ENCODE assay signal across 11 cellular contexts in genomic region chr2:20282916-20283592, GRCh38. TPM values are rescaled to one million over a fixed set of nuclear protein-coding genes. Genes with fewer than 3 reads are reported as not detected.
DNase-seq lines count a peak whose midpoint lies in the region; ATAC-seq, FAIRE-seq and TF ChIP-seq lines count a peak whose summit lies in the region.
"Had no signal": no experiment of that assay in that cellular context is flagged by ENCODE, and none has a peak within 500 bp of the region (broad histone marks: within the 10 kb centered on the region; RNA-seq: fewer than 3 reads in every experiment).

No MANE protein-coding gene starts in this region.

- H3K36me3 ChIP-seq in right atrium auricular region, result peaks cover 18% of the 10 kb centered on the region

- H3K27ac ChIP-seq in right atrium auricular region, result no peak overlapping the region

- H3K4me1 Mint-ChIP-seq in type B pancreatic cell (ENCODE audit: unreplicated experiment), result no peaks in the 10 kb centered on the region

- H3K36me3 Mint-ChIP-seq in type B pancreatic cell, result peaks cover 23% of the 10 kb centered on the region

- ATAC-seq in Right ventricle myocardium inferior, result peak; percentile 80
- ATAC-seq in left lobe of liver, result peak; percentile 73
- ATAC-seq in HG03095 (IDR thresholded peaks at IDR 0.05; ENCODE audit: unreplicated experiment), result no peak
- ATAC-seq: HCT116 had no signal

- intact Hi-C loops in Right ventricle myocardium inferior (cut with DNase I), result no loop called here

- DNase-seq in Right ventricle myocardium inferior (ENCODE audit: missing footprints), result peak; percentile 77
- DNase-seq in right atrium auricular region (ENCODE audit: low spot score), result no peak
- peak; percentile 68 for DNase-seq in choroid plexus epithelial cell (ENCODE audit: low read depth)
- peak; percentile 66 for DNase-seq in left lobe of liver (ENCODE audit: low spot score)
- DNase-seq in urothelium cell line (ENCODE audit: low spot score), result no peak
- DNase-seq in GM19239 (ENCODE audit: insufficient read length, low spot score), result no peak
- DNase-seq in type B pancreatic cell (ENCODE audit: extremely low spot score, unreplicated experiment), result no peak
- DNase-seq: stimulated activated CD4-positive, alpha-beta T cell treated with anti-CD3 and anti-CD28 coated beads, Interleukin-4, amount 100 ng/mL, for 1 hour had no signal

- no peaks in the 10 kb centered on the region for H3K9me3 ChIP-seq in right atrium auricular region

- no peak overlapping the region for H3K4me3 Mint-ChIP-seq in type B pancreatic cell
- H3K4me3 Mint-ChIP-seq: nephron had no signal

- no peaks in the 10 kb centered on the region for H3K9me3 Mint-ChIP-seq in type B pancreatic cell
- H3K9me3 Mint-ChIP-seq: nephron had no signal

- FAIRE-seq in urothelium cell line (lab: Jason Lieb, UNC) (peak; percentile 35), GM19239 (lab: Jason Lieb, UNC) (no peak)

- no peaks in the 10 kb centered on the region for H3K27me3 Mint-ChIP-seq in type B pancreatic cell

- no peaks in the 10 kb centered on the region for H3K27me3 ChIP-seq in right atrium auricular region

- no peak overlapping the region for H3K27ac Mint-ChIP-seq in type B pancreatic cell
- H3K27ac Mint-ChIP-seq: nephron had no signal

- TF ChIP-seq CTCF in right atrium auricular region (IDR thresholded peaks at IDR 0.05), result no peak
- no peak for TF ChIP-seq CTCF in choroid plexus epithelial cell (conservative IDR thresholded peaks at IDR 0.05; ENCODE audit: low read depth, low read length)
- TF ChIP-seq CTCF in type B pancreatic cell (conservative IDR thresholded peaks at IDR 0.05), result no peak

- H3K4me3 ChIP-seq in right atrium auricular region (no peak overlapping the region), choroid plexus epithelial cell (ENCODE audit: low read depth, low read length) (no peak overlapping the region)

- peaks cover 0 to 12% of the 10 kb centered on the region in 2 donors for H3K4me1 ChIP-seq in right atrium auricular region

RNA-seq across cellular contexts. Expression of gene SDC1, which starts 58.1 kb away (rescaled TPM):
- total RNA-seq in Right ventricle myocardium inferior, result 0.68 TPM
- total RNA-seq in right atrium auricular region, result under 1 TPM in 1 of 2 donors, not detected in 1; 0.24 TPM
- total RNA-seq in left lobe of liver, result 537 TPM
- total RNA-seq in type B pancreatic cell (ENCODE audit: low replicate concordance), result 164 and 375 TPM in 2 replicates

Comparison
In these comparisons a context has a peak if more than half of its experiments do, and no peak if none do; other contexts are left out.
1. DNase-seq: peak in Right ventricle myocardium inferior (single experiment), choroid plexus epithelial cell (single experiment) and left lobe of liver (single experiment); none in right atrium auricular region (single experiment), urothelium cell line (single experiment), GM19239 (single experiment) and type B pancreatic cell (single experiment).
2. RNA of gene SDC1, which starts 58.1 kb away (total RNA-seq): 537 TPM in left lobe of liver (single experiment) and 164 to 375 TPM in type B pancreatic cell; 0.68 TPM in Right ventricle myocardium inferior (single experiment) and 0.24 TPM in right atrium auricular region; every median in the first group is over 10 times any median in the second.